Comparison of ENCODE assay signal across 13 cellular contexts in genomic region chr4:124061413-124061812, GRCh38.
DNase-seq lines count a peak whose midpoint lies in the region; ATAC-seq and TF ChIP-seq lines count a peak whose summit lies in the region.
"Had no signal": no experiment of that assay in that cellular context is flagged by ENCODE, and none has a peak within 500 bp of the region (broad histone marks: within the 10 kb centered on the region; RNA-seq: fewer than 3 reads in every experiment).

No MANE protein-coding gene starts in this region.

- H3K4me1 ChIP-seq in BLaER1 = peaks cover 25% of the 10 kb centered on the region
- H3K4me1 ChIP-seq in adipocyte (ENCODE audit: control insufficient read depth, insufficient read depth, low read length) = peaks cover 40% of the 10 kb centered on the region
- peaks cover 30% of the 10 kb centered on the region for H3K4me1 ChIP-seq in skeletal muscle satellite cell (ENCODE audit: control insufficient read depth, insufficient read depth, low read length)
- H3K4me1 ChIP-seq: parathyroid adenoma had no signal

- H4K20me1 ChIP-seq in BLaER1 = no peaks in the 10 kb centered on the region

- no peak for TF ChIP-seq CTCF in foreskin fibroblast (IDR thresholded peaks at IDR 0.05; ENCODE audit: low read depth, low read length)

- ATAC-seq in HG03139 (IDR thresholded peaks at IDR 0.05; ENCODE audit: unreplicated experiment) = no peak
- ATAC-seq: GM23338 had no signal

- H3K27me3 ChIP-seq in BLaER1 = no peaks in the 10 kb centered on the region
- no peaks in the 10 kb centered on the region for H3K27me3 ChIP-seq in adipocyte (replicated peaks; ENCODE audit: control insufficient read depth, insufficient read depth, low read length)
- H3K27me3 ChIP-seq in skeletal muscle satellite cell (ENCODE audit: control insufficient read depth, insufficient read depth, low read length) = no peaks in the 10 kb centered on the region

- no peaks in the 10 kb centered on the region; the same call in 1 of the 2 replicates for H3K9me3 ChIP-seq in BLaER1
- peaks cover 6% of the 10 kb centered on the region for H3K9me3 ChIP-seq in adipocyte (ENCODE audit: control insufficient read depth, low read length)
- H3K9me3 ChIP-seq in skeletal muscle satellite cell (replicated peaks; ENCODE audit: low read length) = no peaks in the 10 kb centered on the region

- no peak overlapping the region for H3K27ac ChIP-seq in BLaER1

- no peak overlapping the region for H3K4me3 ChIP-seq in BLaER1
- peak overlapping the region; percentile 46 for H3K4me3 ChIP-seq in adipocyte (ENCODE audit: low read length)
- H3K4me3 ChIP-seq in foreskin fibroblast (ENCODE audit: low read depth in 1 of 2, low read length in 2 of 2) = no peak overlapping the region
- H3K4me3 ChIP-seq in skeletal muscle satellite cell (ENCODE audit: low read length) = no peak overlapping the region
- H3K4me3 ChIP-seq: GM23338 had no signal

- no peaks in the 10 kb centered on the region for H3K36me3 ChIP-seq in BLaER1
- H3K36me3 ChIP-seq in adipocyte (ENCODE audit: control insufficient read depth, insufficient read depth, low read length, severe bottlenecking) = no peaks in the 10 kb centered on the region
- no peaks in the 10 kb centered on the region for H3K36me3 ChIP-seq in skeletal muscle satellite cell (ENCODE audit: insufficient read depth, low read length)

- peak overlapping the region; percentile 64 for H3K4me2 ChIP-seq in BLaER1
- peak overlapping the region; percentile 71 for H3K4me2 ChIP-seq in skeletal muscle satellite cell (ENCODE audit: low read length)
- H3K4me2 ChIP-seq: GM23338 had no signal

- H3K9ac ChIP-seq in BLaER1 (no peak overlapping the region), adipocyte (ENCODE audit: low read length) (peak overlapping the region; percentile 86), skeletal muscle satellite cell (ENCODE audit: low read depth, low read length) (peak overlapping the region; percentile 74)
- H3K9ac ChIP-seq: parathyroid adenoma had no signal

- peak; percentile 76 for DNase-seq in adipocyte (ENCODE audit: low read depth)
- DNase-seq in foreskin fibroblast = peak; percentile 32 to 67
- no peak for DNase-seq in NCI-H1694 (lab: John Stamatoyannopoulos, UW)
- DNase-seq in NCI-H187 treated with DMSO at 0.1 percent for 48 hours (lab: John Stamatoyannopoulos, UW) = no peak
- no peak for DNase-seq in kidney tubule cell (ENCODE audit: low spot score)
- DNase-seq: activated CD4-positive, alpha-beta T cell treated with anti-CD3 and anti-CD28 coated beads, Interleukin-2, amount 50 U/mL, for 4 hours; left cardiac atrium; NCI-H510A treated with DMSO at 0.1 percent for 48 hours had no signal

Comparison
In these comparisons a context has a peak if more than half of its experiments do, and no peak if none do; other contexts are left out.
1. DNase-seq: peak in adipocyte (single experiment) and foreskin fibroblast (2 of 2); none in NCI-H1694 (single experiment), NCI-H187 treated with DMSO at 0.1 percent for 48 hours (single experiment) and kidney tubule cell (single experiment).